ENCODE assay signal across 2 cellular contexts in the genomic region with DNA sequence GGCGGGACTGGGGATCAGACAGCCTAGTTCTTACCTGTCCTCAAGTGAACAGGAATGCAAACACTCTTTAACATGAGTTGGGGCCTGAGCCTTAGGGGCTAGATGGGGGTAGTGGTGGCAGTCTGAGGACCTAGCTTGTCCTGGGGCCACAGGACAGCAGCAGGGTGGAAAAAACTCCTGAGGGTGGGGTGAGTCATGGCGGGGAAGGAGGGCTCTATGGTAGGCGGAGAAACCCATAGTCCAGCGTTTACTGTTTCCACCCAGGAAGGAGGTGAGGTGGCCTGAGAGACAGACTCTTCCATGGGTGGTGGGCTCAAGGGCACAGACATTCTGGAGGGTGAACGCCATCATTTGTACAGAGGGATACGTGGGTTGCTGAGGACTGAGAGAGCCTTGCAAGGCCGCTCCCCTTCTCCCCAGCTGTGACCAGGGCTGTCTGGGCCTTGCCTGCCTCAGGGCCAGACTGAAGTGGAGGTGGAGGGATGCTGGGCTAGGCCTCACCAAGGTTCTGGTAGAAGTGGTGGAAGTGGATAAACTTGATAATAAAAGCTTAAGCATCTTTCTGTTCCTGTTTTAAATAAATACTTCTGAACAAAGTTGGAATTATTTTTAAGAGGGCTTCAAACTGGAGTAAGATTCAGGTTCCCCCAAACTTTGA.
TF ChIP-seq lines count a peak whose summit lies in the region.

No MANE protein-coding gene starts in this region.

TF ChIP-seq in A549, 52 proteins besides CTCF, POLR2A, EP300 and RAD21:
- TF ChIP-seq RFX5 (IDR thresholded peaks at IDR 0.05) (no peak), KDM5A (IDR thresholded peaks at IDR 0.05) (no peak), PHF8 (IDR thresholded peaks at IDR 0.05; ENCODE audit: borderline replicate concordance, low read depth) (no peak), ZC3H11A (IDR thresholded peaks at IDR 0.05) (no peak), FOSL2 (IDR thresholded peaks at IDR 0.05) (no peak), FOSL2 (CRISPR knock-in tag; IDR thresholded peaks at IDR 0.05) (no peak), NFE2L2 (conservative IDR thresholded peaks at IDR 0.05; ENCODE audit: low read length) (no peak), HOXB13 (CRISPR knock-in tag; IDR thresholded peaks at IDR 0.05; ENCODE audit: low read depth) (no peak), HOXB5 (CRISPR knock-in tag; IDR thresholded peaks at IDR 0.05) (no peak), ESRRA (IDR thresholded peaks at IDR 0.05; ENCODE audit: borderline replicate concordance, low read length) (no peak), RCOR1 (IDR thresholded peaks at IDR 0.05; ENCODE audit: low read depth, low read length) (no peak), POLR2AphosphoS2 (conservative IDR thresholded peaks at IDR 0.05; ENCODE audit: low read length) (no peak), CBX8 (IDR thresholded peaks at IDR 0.05) (no peak)
- TF ChIP-seq, protein P1, sequence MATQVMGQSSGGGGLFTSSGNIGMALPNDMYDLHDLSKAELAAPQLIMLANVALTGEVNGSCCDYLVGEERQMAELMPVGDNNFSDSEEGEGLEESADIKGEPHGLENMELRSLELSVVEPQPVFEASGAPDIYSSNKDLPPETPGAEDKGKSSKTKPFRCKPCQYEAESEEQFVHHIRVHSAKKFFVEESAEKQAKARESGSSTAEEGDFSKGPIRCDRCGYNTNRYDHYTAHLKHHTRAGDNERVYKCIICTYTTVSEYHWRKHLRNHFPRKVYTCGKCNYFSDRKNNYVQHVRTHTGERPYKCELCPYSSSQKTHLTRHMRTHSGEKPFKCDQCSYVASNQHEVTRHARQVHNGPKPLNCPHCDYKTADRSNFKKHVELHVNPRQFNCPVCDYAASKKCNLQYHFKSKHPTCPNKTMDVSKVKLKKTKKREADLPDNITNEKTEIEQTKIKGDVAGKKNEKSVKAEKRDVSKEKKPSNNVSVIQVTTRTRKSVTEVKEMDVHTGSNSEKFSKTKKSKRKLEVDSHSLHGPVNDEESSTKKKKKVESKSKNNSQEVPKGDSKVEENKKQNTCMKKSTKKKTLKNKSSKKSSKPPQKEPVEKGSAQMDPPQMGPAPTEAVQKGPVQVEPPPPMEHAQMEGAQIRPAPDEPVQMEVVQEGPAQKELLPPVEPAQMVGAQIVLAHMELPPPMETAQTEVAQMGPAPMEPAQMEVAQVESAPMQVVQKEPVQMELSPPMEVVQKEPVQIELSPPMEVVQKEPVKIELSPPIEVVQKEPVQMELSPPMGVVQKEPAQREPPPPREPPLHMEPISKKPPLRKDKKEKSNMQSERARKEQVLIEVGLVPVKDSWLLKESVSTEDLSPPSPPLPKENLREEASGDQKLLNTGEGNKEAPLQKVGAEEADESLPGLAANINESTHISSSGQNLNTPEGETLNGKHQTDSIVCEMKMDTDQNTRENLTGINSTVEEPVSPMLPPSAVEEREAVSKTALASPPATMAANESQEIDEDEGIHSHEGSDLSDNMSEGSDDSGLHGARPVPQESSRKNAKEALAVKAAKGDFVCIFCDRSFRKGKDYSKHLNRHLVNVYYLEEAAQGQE (IDR thresholded peaks at IDR 0.05): no peak
TF ChIP-seq in A549: peak in this region for 0.

TF ChIP-seq in K562, 482 proteins besides CTCF, POLR2A, EP300 and RAD21:
- no peak for TF ChIP-seq ZNF41 (CRISPR knock-in tag; conservative IDR thresholded peaks at IDR 0.05)
- TF ChIP-seq PYGO2 (tag; IDR thresholded peaks at IDR 0.05): no peak
TF ChIP-seq in K562: peak in this region for 0.
